ENCODE assay signal across 2 cellular contexts in the genomic region with DNA sequence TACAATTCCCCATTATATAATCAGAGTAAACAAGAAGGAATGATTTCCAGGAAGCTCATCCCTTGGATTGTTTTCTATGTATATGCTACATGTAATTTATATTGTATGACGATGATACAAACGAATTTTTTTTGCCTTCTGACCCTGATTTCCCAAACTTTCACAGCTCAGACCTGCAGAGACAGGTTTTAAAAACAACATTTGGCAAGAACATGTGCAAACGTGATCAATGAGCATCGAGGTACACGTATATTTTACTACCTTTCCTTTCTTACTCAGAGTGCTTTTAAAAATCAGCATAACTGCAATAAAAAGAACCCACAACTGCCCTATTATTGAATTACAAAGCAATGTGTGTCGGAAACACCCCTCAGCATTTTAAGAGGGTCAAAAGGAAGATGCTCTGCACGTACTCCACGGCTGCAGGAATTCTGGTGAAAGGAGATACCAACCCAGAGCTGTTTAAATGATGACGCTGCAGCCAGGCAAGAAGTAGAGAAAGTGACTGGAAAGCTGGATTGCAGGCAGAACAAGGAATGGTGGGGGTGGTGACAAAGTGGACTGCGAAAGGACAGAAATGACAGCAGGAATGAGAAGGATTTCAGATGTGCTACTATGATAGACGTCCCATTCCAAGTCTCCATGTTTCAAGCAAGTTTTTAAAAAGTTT.
TF ChIP-seq lines count a peak whose summit lies in the region.

No MANE protein-coding gene starts in this region.

TF ChIP-seq in SK-N-SH treated with all-trans-retinoic acid at 6 μM for 48 hours, 23 proteins besides CTCF, POLR2A, EP300 and RAD21 (continued from another document):
- TF ChIP-seq, protein P1, sequence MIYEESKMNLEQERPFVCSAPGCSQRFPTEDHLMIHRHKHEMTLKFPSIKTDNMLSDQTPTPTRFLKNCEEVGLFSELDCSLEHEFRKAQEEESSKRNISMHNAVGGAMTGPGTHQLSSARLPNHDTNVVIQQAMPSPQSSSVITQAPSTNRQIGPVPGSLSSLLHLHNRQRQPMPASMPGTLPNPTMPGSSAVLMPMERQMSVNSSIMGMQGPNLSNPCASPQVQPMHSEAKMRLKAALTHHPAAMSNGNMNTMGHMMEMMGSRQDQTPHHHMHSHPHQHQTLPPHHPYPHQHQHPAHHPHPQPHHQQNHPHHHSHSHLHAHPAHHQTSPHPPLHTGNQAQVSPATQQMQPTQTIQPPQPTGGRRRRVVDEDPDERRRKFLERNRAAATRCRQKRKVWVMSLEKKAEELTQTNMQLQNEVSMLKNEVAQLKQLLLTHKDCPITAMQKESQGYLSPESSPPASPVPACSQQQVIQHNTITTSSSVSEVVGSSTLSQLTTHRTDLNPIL (CRISPR knock-in tag; IDR thresholded peaks at IDR 0.05; ENCODE audit: low read depth): no peak
- TF ChIP-seq ZFP30 (CRISPR knock-in tag; IDR thresholded peaks at IDR 0.05): no peak
- TF ChIP-seq TOX (CRISPR knock-in tag; IDR thresholded peaks at IDR 0.05; ENCODE audit: borderline replicate concordance): no peak
- no peak for TF ChIP-seq RARB (CRISPR knock-in tag; IDR thresholded peaks at IDR 0.05)
- no peak for TF ChIP-seq ZC3H10 (CRISPR knock-in tag; IDR thresholded peaks at IDR 0.05)
- TF ChIP-seq, protein P2, sequence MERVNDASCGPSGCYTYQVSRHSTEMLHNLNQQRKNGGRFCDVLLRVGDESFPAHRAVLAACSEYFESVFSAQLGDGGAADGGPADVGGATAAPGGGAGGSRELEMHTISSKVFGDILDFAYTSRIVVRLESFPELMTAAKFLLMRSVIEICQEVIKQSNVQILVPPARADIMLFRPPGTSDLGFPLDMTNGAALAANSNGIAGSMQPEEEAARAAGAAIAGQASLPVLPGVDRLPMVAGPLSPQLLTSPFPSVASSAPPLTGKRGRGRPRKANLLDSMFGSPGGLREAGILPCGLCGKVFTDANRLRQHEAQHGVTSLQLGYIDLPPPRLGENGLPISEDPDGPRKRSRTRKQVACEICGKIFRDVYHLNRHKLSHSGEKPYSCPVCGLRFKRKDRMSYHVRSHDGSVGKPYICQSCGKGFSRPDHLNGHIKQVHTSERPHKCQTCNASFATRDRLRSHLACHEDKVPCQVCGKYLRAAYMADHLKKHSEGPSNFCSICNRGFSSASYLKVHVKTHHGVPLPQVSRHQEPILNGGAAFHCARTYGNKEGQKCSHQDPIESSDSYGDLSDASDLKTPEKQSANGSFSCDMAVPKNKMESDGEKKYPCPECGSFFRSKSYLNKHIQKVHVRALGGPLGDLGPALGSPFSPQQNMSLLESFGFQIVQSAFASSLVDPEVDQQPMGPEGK (CRISPR knock-in tag; IDR thresholded peaks at IDR 0.05; ENCODE audit: borderline replicate concordance): no peak
- TF ChIP-seq ESRRG (CRISPR knock-in tag; IDR thresholded peaks at IDR 0.05): no peak

TF ChIP-seq in SK-N-SH, 30 proteins besides CTCF, POLR2A, EP300 and RAD21 (continued from another document):
- TF ChIP-seq, protein P3, sequence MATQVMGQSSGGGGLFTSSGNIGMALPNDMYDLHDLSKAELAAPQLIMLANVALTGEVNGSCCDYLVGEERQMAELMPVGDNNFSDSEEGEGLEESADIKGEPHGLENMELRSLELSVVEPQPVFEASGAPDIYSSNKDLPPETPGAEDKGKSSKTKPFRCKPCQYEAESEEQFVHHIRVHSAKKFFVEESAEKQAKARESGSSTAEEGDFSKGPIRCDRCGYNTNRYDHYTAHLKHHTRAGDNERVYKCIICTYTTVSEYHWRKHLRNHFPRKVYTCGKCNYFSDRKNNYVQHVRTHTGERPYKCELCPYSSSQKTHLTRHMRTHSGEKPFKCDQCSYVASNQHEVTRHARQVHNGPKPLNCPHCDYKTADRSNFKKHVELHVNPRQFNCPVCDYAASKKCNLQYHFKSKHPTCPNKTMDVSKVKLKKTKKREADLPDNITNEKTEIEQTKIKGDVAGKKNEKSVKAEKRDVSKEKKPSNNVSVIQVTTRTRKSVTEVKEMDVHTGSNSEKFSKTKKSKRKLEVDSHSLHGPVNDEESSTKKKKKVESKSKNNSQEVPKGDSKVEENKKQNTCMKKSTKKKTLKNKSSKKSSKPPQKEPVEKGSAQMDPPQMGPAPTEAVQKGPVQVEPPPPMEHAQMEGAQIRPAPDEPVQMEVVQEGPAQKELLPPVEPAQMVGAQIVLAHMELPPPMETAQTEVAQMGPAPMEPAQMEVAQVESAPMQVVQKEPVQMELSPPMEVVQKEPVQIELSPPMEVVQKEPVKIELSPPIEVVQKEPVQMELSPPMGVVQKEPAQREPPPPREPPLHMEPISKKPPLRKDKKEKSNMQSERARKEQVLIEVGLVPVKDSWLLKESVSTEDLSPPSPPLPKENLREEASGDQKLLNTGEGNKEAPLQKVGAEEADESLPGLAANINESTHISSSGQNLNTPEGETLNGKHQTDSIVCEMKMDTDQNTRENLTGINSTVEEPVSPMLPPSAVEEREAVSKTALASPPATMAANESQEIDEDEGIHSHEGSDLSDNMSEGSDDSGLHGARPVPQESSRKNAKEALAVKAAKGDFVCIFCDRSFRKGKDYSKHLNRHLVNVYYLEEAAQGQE (IDR thresholded peaks at IDR 0.05; ENCODE audit: low read depth, low read length): no peak
- TF ChIP-seq SMC3 (IDR thresholded peaks at IDR 0.05; ENCODE audit: low read depth, low read length) (no peak), TCF12 (IDR thresholded peaks at IDR 0.05) (no peak), NFIC (IDR thresholded peaks at IDR 0.05; ENCODE audit: borderline replicate concordance) (no peak), NRF1 (IDR thresholded peaks at IDR 0.05; ENCODE audit: low read depth, low read length) (no peak), ELF1 (IDR thresholded peaks at IDR 0.05) (no peak), RFX5 (IDR thresholded peaks at IDR 0.05; ENCODE audit: low read length) (no peak), FOSL2 (IDR thresholded peaks at IDR 0.05; ENCODE audit: borderline replicate concordance, low read depth) (no peak), POLR2AphosphoS5 (IDR thresholded peaks at IDR 0.05; ENCODE audit: low read depth, low read length) (no peak), TAF1 (IDR thresholded peaks at IDR 0.05; ENCODE audit: borderline replicate concordance, low read depth, low read length) (no peak), YY1 (IDR thresholded peaks at IDR 0.05; ENCODE audit: low read depth) (no peak)
- TF ChIP-seq, protein P4, sequence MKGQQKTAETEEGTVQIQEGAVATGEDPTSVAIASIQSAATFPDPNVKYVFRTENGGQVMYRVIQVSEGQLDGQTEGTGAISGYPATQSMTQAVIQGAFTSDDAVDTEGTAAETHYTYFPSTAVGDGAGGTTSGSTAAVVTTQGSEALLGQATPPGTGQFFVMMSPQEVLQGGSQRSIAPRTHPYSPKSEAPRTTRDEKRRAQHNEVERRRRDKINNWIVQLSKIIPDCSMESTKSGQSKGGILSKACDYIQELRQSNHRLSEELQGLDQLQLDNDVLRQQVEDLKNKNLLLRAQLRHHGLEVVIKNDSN (IDR thresholded peaks at IDR 0.05; ENCODE audit: borderline replicate concordance, low read depth): no peak
- TF ChIP-seq, protein P5, sequence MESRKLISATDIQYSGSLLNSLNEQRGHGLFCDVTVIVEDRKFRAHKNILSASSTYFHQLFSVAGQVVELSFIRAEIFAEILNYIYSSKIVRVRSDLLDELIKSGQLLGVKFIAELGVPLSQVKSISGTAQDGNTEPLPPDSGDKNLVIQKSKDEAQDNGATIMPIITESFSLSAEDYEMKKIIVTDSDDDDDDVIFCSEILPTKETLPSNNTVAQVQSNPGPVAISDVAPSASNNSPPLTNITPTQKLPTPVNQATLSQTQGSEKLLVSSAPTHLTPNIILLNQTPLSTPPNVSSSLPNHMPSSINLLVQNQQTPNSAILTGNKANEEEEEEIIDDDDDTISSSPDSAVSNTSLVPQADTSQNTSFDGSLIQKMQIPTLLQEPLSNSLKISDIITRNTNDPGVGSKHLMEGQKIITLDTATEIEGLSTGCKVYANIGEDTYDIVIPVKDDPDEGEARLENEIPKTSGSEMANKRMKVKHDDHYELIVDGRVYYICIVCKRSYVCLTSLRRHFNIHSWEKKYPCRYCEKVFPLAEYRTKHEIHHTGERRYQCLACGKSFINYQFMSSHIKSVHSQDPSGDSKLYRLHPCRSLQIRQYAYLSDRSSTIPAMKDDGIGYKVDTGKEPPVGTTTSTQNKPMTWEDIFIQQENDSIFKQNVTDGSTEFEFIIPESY (IDR thresholded peaks at IDR 0.05; ENCODE audit: borderline replicate concordance, low read depth): no peak
- TF ChIP-seq, protein P6, sequence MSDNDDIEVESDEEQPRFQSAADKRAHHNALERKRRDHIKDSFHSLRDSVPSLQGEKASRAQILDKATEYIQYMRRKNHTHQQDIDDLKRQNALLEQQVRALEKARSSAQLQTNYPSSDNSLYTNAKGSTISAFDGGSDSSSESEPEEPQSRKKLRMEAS (IDR thresholded peaks at IDR 0.05; ENCODE audit: low read depth): no peak
- TF ChIP-seq, protein P7, sequence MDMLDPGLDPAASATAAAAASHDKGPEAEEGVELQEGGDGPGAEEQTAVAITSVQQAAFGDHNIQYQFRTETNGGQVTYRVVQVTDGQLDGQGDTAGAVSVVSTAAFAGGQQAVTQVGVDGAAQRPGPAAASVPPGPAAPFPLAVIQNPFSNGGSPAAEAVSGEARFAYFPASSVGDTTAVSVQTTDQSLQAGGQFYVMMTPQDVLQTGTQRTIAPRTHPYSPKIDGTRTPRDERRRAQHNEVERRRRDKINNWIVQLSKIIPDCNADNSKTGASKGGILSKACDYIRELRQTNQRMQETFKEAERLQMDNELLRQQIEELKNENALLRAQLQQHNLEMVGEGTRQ (IDR thresholded peaks at IDR 0.05; ENCODE audit: borderline replicate concordance, low read depth, low read length): no peak
